Comparison of ENCODE assay signal across 22 cellular contexts in genomic region chr15:78406016-78406590, GRCh38.
"Had no signal": no experiment of that assay in that cellular context is flagged by ENCODE, and none has a peak within 500 bp of the region (broad histone marks: within the 10 kb centered on the region; RNA-seq: fewer than 3 reads in every experiment).

No MANE protein-coding gene starts in this region.

- H3K36me3 ChIP-seq: brain microvascular endothelial cell, gastroesophageal sphincter, heart left ventricle, suprapubic skin, transverse colon, vagina had no signal

- H3K4me1 ChIP-seq: gastroesophageal sphincter, heart left ventricle, psoas muscle, suprapubic skin, vagina had no signal

- H3K27me3 ChIP-seq: brain microvascular endothelial cell, transverse colon, vagina had no signal

- H3K27ac ChIP-seq: brain microvascular endothelial cell, gastroesophageal sphincter, heart left ventricle, psoas muscle, skin epidermis, suprapubic skin, transverse colon, vagina had no signal

- H3K9me3 ChIP-seq: gastroesophageal sphincter, heart left ventricle, mucosa of descending colon, psoas muscle, suprapubic skin, transverse colon, vagina had no signal

- H3K4me3 ChIP-seq: gastroesophageal sphincter, heart left ventricle, mucosa of descending colon, psoas muscle, skin epidermis, suprapubic skin, transverse colon, vagina had no signal

- DNase-seq: activated CD4-positive, alpha-beta T cell treated with anti-CD3 and anti-CD28 coated beads, Interleukin-2, amount 10 ng/mL, durations not matched to agents 7 days and 5 days; activated CD8-positive, alpha-beta T cell treated with anti-CD3 and anti-CD28 coated beads, Interleukin-2, amount 10 ng/mL, durations not matched to agents 7 days and 5 days; activated effector memory CD4-positive, alpha-beta T cell treated with Interleukin-2 at 50 U/mL for 16 hours; activated naive CD4-positive, alpha-beta T cell treated with anti-CD3 and anti-CD28 coated beads, Interleukin-2, amount 10 ng/mL, durations not matched to agents 7 days and 5 days; activated naive CD8-positive, alpha-beta T cell treated with anti-CD3 and anti-CD28 coated beads, Interleukin-2, amount 50 U/mL, for 24 hours; activated T-cell treated with anti-CD3 and anti-CD28 coated beads, Interleukin-2, amount 50 U/mL, for 4 hours; brain microvascular endothelial cell; cortex of kidney; heart left ventricle; immature natural killer cell; kidney glomerular epithelial cell; left ventricle myocardium superior; mucosa of descending colon; naive B cell; psoas muscle; right cardiac atrium; T-helper 9 cell; transverse colon had no signal
